In the genomic region with DNA sequence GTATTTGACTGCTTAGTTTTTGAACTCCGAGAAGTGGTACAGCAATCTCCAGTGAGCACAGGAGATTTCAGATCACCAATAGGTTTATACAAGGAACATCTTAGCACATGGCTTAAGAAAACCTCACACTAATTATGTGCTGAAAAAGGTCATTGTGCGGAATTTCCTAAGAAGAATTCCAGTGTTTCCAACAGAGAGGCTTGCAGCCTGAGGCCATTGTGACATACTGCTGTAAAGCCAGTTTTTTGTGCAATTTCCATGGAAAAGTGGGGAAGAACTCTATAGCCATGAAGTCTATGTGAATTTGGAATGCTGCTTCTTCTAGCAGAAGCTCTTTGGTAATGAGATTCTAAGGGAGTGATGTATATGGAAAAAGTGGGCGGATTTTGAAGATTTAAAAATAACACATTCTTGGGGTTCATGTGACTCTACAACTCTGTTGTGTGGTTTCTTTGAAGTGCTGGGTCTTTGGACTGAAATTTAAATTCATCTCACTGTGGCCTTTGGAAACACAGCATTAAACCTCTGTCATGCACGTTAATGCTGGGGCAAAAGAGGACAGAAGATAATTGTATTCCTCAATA, we compare ENCODE assay signal across 23 cellular contexts.
DNase-seq lines count a peak whose midpoint lies in the region; ATAC-seq, FAIRE-seq and TF ChIP-seq lines count a peak whose summit lies in the region.
"Had no signal": no experiment of that assay in that cellular context is flagged by ENCODE, and none has a peak within 500 bp of the region (broad histone marks: within the 10 kb centered on the region; RNA-seq: fewer than 3 reads in every experiment).

No MANE protein-coding gene starts in this region.

- H3K36me3 ChIP-seq in ACC112 (ENCODE audit: insufficient read depth, low read length) = no peaks in the 10 kb centered on the region
- H3K36me3 ChIP-seq in endothelial cell of umbilical vein (ENCODE audit: control insufficient read depth in 2 of 2, extremely low read depth in 1 of 2, insufficient read depth in 2 of 2, low read length in 2 of 2) = no peaks in the 10 kb centered on the region
- H3K36me3 ChIP-seq: upper lobe of right lung had no signal

- intact Hi-C loops in endothelial cell of umbilical vein (cut with micrococcal nuclease) = loop anchor here (1.0 to 10.0 kb wide), 5 partner anchors 8 to 908 kb away; a partner anchor contains a TSS

- CTCF ChIA-PET in endothelial cell of umbilical vein (lab: Charles Lee) = interaction anchor here (1.3 to 3.3 kb wide), 2 partner anchors 8 to 61 kb away, joined by 12 to 23 read pairs; no protein-coding TSS in a partner anchor
- CTCF ChIA-PET in activated CD8-positive, alpha-beta T cell treated with anti-CD3 and anti-CD28 coated beads, Interleukin-2, amount 10 ng/mL, durations not matched to agents 7 days and 5 days (lab: Charles Lee) = no interaction called here

- no TSS peak for BruUV-seq in endothelial cell of umbilical vein (replicated peaks; lab: Mats Ljungman, UMichigan)

- dilution Hi-C loops in endothelial cell of umbilical vein (cut with MboI; ENCODE audit: extremely low pct_ligation_motif_present, low sequenced_read_pairs) = no loop called here

- TF ChIP-seq POLR2A in endothelial cell of umbilical vein (IDR thresholded peaks at IDR 0.05; ENCODE audit: low read depth, low read length) = no peak

- H3K9me1 ChIP-seq in endothelial cell of umbilical vein (replicated peaks; ENCODE audit: control insufficient read depth, extremely low read depth, insufficient read depth, low read length) = no peaks in the 10 kb centered on the region

- H3K27me3 ChIP-seq in ACC112 (ENCODE audit: insufficient read depth, low read length) (no peaks in the 10 kb centered on the region), endothelial cell of umbilical vein (ENCODE audit: control insufficient read depth in 2 of 2, insufficient read depth in 2 of 2, low read length in 2 of 2) (no peaks in the 10 kb centered on the region)
- H3K27me3 ChIP-seq: upper lobe of right lung had no signal

- H3K36me3 Mint-ChIP-seq in neural crest cell (ENCODE audit: low read depth) = peaks cover 2% of the 10 kb centered on the region
- H3K36me3 Mint-ChIP-seq in activated CD8-positive, alpha-beta T cell treated with anti-CD3 and anti-CD28 coated beads, Interleukin-2, amount 10 ng/mL, durations not matched to agents 7 days and 5 days (ENCODE audit: low read depth) = no peaks in the 10 kb centered on the region
- H3K36me3 Mint-ChIP-seq: natural killer cell treated with Interleukin-12 subunit alpha and Interleukin-12 subunit beta and Interleukin-15 and Interleukin-18, amount 100 ng/mL, for 72 hours; T-cell had no signal

- H4K20me1 ChIP-seq in endothelial cell of umbilical vein (replicated peaks; ENCODE audit: control insufficient read depth, extremely low read depth, insufficient read depth, low read length) = no peaks in the 10 kb centered on the region

- peaks cover 12% of the 10 kb centered on the region for H3K9me3 Mint-ChIP-seq in neural crest cell
- no peaks in the 10 kb centered on the region for H3K9me3 Mint-ChIP-seq in activated CD8-positive, alpha-beta T cell treated with anti-CD3 and anti-CD28 coated beads, Interleukin-2, amount 10 ng/mL, durations not matched to agents 7 days and 5 days (ENCODE audit: insufficient read depth)
- H3K9me3 Mint-ChIP-seq: natural killer cell treated with Interleukin-12 subunit alpha and Interleukin-12 subunit beta and Interleukin-15 and Interleukin-18, amount 100 ng/mL, for 72 hours had no signal

- no peak overlapping the region for H3K4me2 ChIP-seq in endothelial cell of umbilical vein (ENCODE audit: insufficient read depth, low read length)

- ATAC-seq in activated CD8-positive, alpha-beta T cell treated with anti-CD3 and anti-CD28 coated beads, Interleukin-2, amount 10 ng/mL, durations not matched to agents 7 days and 5 days = no peak
- ATAC-seq: T-cell, upper lobe of right lung had no signal

- no peak for FAIRE-seq in endothelial cell of umbilical vein (lab: Jason Lieb, UNC)

- H3K79me2 ChIP-seq in ACC112 (ENCODE audit: control insufficient read depth, insufficient read depth, low read length, unreplicated experiment) (no peaks in the 10 kb centered on the region), endothelial cell of umbilical vein (ENCODE audit: control insufficient read depth, insufficient read depth, low read length) (no peaks in the 10 kb centered on the region)

- H3K4me3 ChIP-seq in ACC112 (ENCODE audit: low read depth, low read length) (no peak overlapping the region), endothelial cell of umbilical vein (replicated peaks in 1 of 3; ENCODE audit: insufficient read depth in 1 of 3, low read depth in 1 of 3, low read length in 3 of 3) (no peak overlapping the region)
- H3K4me3 ChIP-seq: upper lobe of right lung had no signal

- H2AFZ ChIP-seq in ACC112 (ENCODE audit: low read length, unreplicated experiment) = no peak overlapping the region
- peak overlapping the region; percentile 19 for H2AFZ ChIP-seq in endothelial cell of umbilical vein (ENCODE audit: low read depth, low read length)

- H3K4me1 ChIP-seq in ACC112 (ENCODE audit: control insufficient read depth, insufficient read depth, low read length, unreplicated experiment) (peaks cover 47% of the 10 kb centered on the region), endothelial cell of umbilical vein (ENCODE audit: control insufficient read depth, extremely low read depth, insufficient read depth, low read length) (peaks cover 49% of the 10 kb centered on the region)

- TF ChIP-seq CTCF in endothelial cell of umbilical vein (IDR thresholded peaks at IDR 0.05; ENCODE audit: extremely low read depth in 1 of 2, insufficient read depth in 1 of 2, low read depth in 1 of 2, low read length in 2 of 2) (no peak), neural crest cell (conservative IDR thresholded peaks at IDR 0.05) (no peak)

- H3K27me3 Mint-ChIP-seq in neural crest cell (ENCODE audit: low read depth) = no peaks in the 10 kb centered on the region
- no peaks in the 10 kb centered on the region for H3K27me3 Mint-ChIP-seq in activated CD8-positive, alpha-beta T cell treated with anti-CD3 and anti-CD28 coated beads, Interleukin-2, amount 10 ng/mL, durations not matched to agents 7 days and 5 days (ENCODE audit: low read depth)
- H3K27me3 Mint-ChIP-seq: CD4-positive, alpha-beta T cell; stimulated activated naive CD8-positive, alpha-beta T cell treated with anti-CD3 and anti-CD28 coated beads, Interleukin-15, amount 100 ng/mL, for 72 hours; T-cell had no signal

- peaks cover 33% of the 10 kb centered on the region for H3K4me1 Mint-ChIP-seq in neural crest cell
- H3K4me1 Mint-ChIP-seq in activated CD8-positive, alpha-beta T cell treated with anti-CD3 and anti-CD28 coated beads, Interleukin-2, amount 10 ng/mL, durations not matched to agents 7 days and 5 days (ENCODE audit: low read depth) = peaks cover 13% of the 10 kb centered on the region

- H3K27ac ChIP-seq in ACC112 (ENCODE audit: low read depth, low read length) (peak overlapping the region; percentile 99; the same call in 1 of the 2 replicates), endothelial cell of umbilical vein (ENCODE audit: insufficient read depth, low read depth, low read length) (peak overlapping the region; percentile 50)
- H3K27ac ChIP-seq: upper lobe of right lung had no signal

- POLR2A ChIA-PET in endothelial cell of umbilical vein (lab: Charles Lee) = no interaction called here
- POLR2A ChIA-PET in activated CD8-positive, alpha-beta T cell treated with anti-CD3 and anti-CD28 coated beads, Interleukin-2, amount 10 ng/mL, durations not matched to agents 7 days and 5 days (lab: Charles Lee) = no interaction called here

- H3K27ac Mint-ChIP-seq in neural crest cell (ENCODE audit: unreplicated experiment) = peak overlapping the region; percentile 81
- H3K27ac Mint-ChIP-seq in activated CD8-positive, alpha-beta T cell treated with anti-CD3 and anti-CD28 coated beads, Interleukin-2, amount 10 ng/mL, durations not matched to agents 7 days and 5 days = no peak overlapping the region
- H3K27ac Mint-ChIP-seq: activated CD4-positive, alpha-beta T cell treated with anti-CD3 and anti-CD28 coated beads, Interleukin-2, amount 10 ng/mL, durations not matched to agents 24 days and 14 days; CD4-positive, alpha-beta T cell; T-cell had no signal

- H3K9ac ChIP-seq in endothelial cell of umbilical vein (replicated peaks; ENCODE audit: extremely low read depth, insufficient read depth, low read length) = no peak overlapping the region

- H3K9me3 ChIP-seq in endothelial cell of umbilical vein (replicated peaks; ENCODE audit: control insufficient read depth, insufficient read depth, low read length) = no peaks in the 10 kb centered on the region
- H3K9me3 ChIP-seq: upper lobe of right lung had no signal

- peak; percentile 46 for DNase-seq in M059J (ENCODE audit: low read depth)
- DNase-seq in endothelial cell of umbilical vein (ENCODE audit: low read depth, low spot score) = no peak
- no peak for DNase-seq in neural crest cell (ENCODE audit: low read depth, low spot score)
- no peak for DNase-seq in activated CD8-positive, alpha-beta T cell treated with anti-CD3 and anti-CD28 coated beads, Interleukin-2, amount 10 ng/mL, durations not matched to agents 7 days and 5 days
- DNase-seq in NCI-H82 treated with DMSO at 0.1 percent for 48 hours (lab: John Stamatoyannopoulos, UW; ENCODE audit: unreplicated experiment) = no peak
- no peak for DNase-seq in inferior parietal cortex (ENCODE audit: extremely low spot score)
- no peak for DNase-seq in cerebellar nuclear complex (lab: John Stamatoyannopoulos, UW)
- DNase-seq: ACHN; activated CD4-positive, alpha-beta T cell treated with anti-CD3 and anti-CD28 coated beads, Interleukin-2, amount 10 ng/mL, durations not matched to agents 24 days and 14 days; activated effector memory CD4-positive, alpha-beta T cell treated with Interleukin-2 at 50 U/mL for 16 hours; CD4-positive, alpha-beta T cell; central memory CD4-positive, alpha-beta T cell; DMS79; effector CD4-positive, alpha-beta T cell; MV-4-11; NCI-H2107; NCI-H510A; stimulated activated CD4-positive, alpha-beta T cell treated with anti-CD3 and anti-CD28 coated beads, Interleukin-2, amount 100 ng/mL, for 48 hours; stimulated activated naive CD8-positive, alpha-beta T cell treated with anti-CD3 and anti-CD28 coated beads, Interleukin-15, amount 100 ng/mL, for 72 hours; T-cell; upper lobe of right lung had no signal

- H3K4me3 Mint-ChIP-seq in neural crest cell = peak overlapping the region; percentile 14
- no peak overlapping the region for H3K4me3 Mint-ChIP-seq in activated CD8-positive, alpha-beta T cell treated with anti-CD3 and anti-CD28 coated beads, Interleukin-2, amount 10 ng/mL, durations not matched to agents 7 days and 5 days
- H3K4me3 Mint-ChIP-seq: activated CD4-positive, alpha-beta T cell treated with anti-CD3 and anti-CD28 coated beads, Interleukin-2, amount 10 ng/mL, durations not matched to agents 24 days and 14 days; CD4-positive, alpha-beta T cell; stimulated activated naive CD8-positive, alpha-beta T cell treated with anti-CD3 and anti-CD28 coated beads, Interleukin-15, amount 100 ng/mL, for 72 hours; T-cell had no signal

TF ChIP-seq in endothelial cell of umbilical vein, 7 proteins besides CTCF, POLR2A, EP300 and RAD21 (continues in another document):
- TF ChIP-seq, protein P1, sequence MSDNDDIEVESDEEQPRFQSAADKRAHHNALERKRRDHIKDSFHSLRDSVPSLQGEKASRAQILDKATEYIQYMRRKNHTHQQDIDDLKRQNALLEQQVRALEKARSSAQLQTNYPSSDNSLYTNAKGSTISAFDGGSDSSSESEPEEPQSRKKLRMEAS (IDR thresholded peaks at IDR 0.05; ENCODE audit: insufficient read depth, insufficient read length) = no peak
